ENCODE assay signal across 1 cellular context in genomic region chr19:3813473-3814392, GRCh38.
TF ChIP-seq lines count a peak whose summit lies in the region.

No MANE protein-coding gene starts in this region.

TF ChIP-seq in SK-N-SH treated with all-trans-retinoic acid at 6 μM for 48 hours, 23 proteins besides CTCF, POLR2A, EP300 and RAD21:
- TF ChIP-seq, protein P1, sequence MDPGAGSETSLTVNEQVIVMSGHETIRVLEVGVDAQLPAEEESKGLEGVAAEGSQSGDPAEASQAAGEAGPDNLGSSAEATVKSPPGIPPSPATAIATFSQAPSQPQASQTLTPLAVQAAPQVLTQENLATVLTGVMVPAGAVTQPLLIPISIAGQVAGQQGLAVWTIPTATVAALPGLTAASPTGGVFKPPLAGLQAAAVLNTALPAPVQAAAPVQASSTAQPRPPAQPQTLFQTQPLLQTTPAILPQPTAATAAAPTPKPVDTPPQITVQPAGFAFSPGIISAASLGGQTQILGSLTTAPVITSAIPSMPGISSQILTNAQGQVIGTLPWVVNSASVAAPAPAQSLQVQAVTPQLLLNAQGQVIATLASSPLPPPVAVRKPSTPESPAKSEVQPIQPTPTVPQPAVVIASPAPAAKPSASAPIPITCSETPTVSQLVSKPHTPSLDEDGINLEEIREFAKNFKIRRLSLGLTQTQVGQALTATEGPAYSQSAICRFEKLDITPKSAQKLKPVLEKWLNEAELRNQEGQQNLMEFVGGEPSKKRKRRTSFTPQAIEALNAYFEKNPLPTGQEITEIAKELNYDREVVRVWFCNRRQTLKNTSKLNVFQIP (CRISPR knock-in tag; IDR thresholded peaks at IDR 0.05; ENCODE audit: borderline replicate concordance, low read depth) = no peak
- no peak for TF ChIP-seq CREB5 (CRISPR knock-in tag; IDR thresholded peaks at IDR 0.05; ENCODE audit: low read depth)
